In the genomic region with DNA sequence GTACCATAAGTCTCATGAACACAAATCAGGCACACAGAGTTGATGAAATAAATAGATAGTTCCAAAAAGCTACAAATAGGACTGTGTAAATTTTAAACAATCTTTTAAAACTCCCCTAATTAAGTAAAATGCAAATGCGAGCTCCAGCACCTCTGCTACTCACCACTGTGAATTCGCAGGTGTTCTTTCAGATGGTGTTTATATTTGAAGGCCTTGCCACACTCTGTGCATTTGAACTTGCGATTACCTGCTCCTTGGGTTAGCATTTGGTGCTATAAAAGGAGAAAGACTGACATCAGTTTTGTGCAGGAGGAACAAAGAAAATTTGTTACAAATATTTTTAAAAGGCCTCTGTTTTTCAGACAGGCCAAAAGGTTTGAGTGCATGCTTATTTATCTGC, we compare ENCODE assay signal across 22 cellular contexts.
"Had no signal": no experiment of that assay in that cellular context is flagged by ENCODE, and none has a peak within 500 bp of the region (broad histone marks: within the 10 kb centered on the region; RNA-seq: fewer than 3 reads in every experiment).

No MANE protein-coding gene starts in this region.

- H3K4me3 Mint-ChIP-seq: activated T-cell treated with anti-CD3 and anti-CD28 coated beads, Interleukin-2, amount 50 U/mL, for 24 hours; activated T-helper 17 cell treated with anti-CD3 and anti-CD28 coated beads, Interleukin-2, amount 50 U/mL, for 72 hours; naive B cell had no signal

- H3K36me3 Mint-ChIP-seq: activated naive CD4-positive, alpha-beta T cell treated with anti-CD3 and anti-CD28 coated beads, Interleukin-2, amount 50 U/mL, for 72 hours had no signal

- DNase-seq: activated CD4-positive, alpha-beta T cell treated with anti-CD3 and anti-CD28 coated beads for 1 hour; activated CD4-positive, alpha-beta T cell treated with anti-CD3 and anti-CD28 coated beads, Interleukin-2, amount 50 U/mL, for 1 hour; activated CD8-positive, alpha-beta memory T cell treated with anti-CD3 and anti-CD28 coated beads, Interleukin-2, amount 50 U/mL, for 4 hours; activated T-cell treated with anti-CD3 and anti-CD28 coated beads, Interleukin-2, amount 50 U/mL, for 24 hours; brain microvascular endothelial cell; caudate nucleus; dermis blood vessel endothelial cell; effector memory CD4-positive, alpha-beta T cell; foreskin melanocyte; hippocampal formation; mesendoderm; mucosa of descending colon; naive B cell; stimulated activated CD4-positive, alpha-beta T cell treated with anti-CD3 and anti-CD28 coated beads, Interleukin-4, amount 100 ng/mL, for 24 hours; stimulated activated naive CD4-positive, alpha-beta T cell treated with Interleukin-2 at 50 U/mL for 16 hours; T-helper 1 cell had no signal

- H3K27me3 Mint-ChIP-seq: activated T-cell treated with anti-CD3 and anti-CD28 coated beads, Interleukin-2, amount 50 U/mL, for 24 hours; naive B cell had no signal

- ATAC-seq: activated naive CD4-positive, alpha-beta T cell treated with anti-CD3 and anti-CD28 coated beads, Interleukin-2, amount 50 U/mL, for 72 hours; activated T-helper 17 cell treated with anti-CD3 and anti-CD28 coated beads, Interleukin-2, amount 50 U/mL, for 72 hours; mucosa of descending colon had no signal

- H3K27ac ChIP-seq: ascending aorta, brain microvascular endothelial cell, vagina had no signal

- H3K4me3 ChIP-seq: ascending aorta, mucosa of descending colon, tibial nerve, vagina had no signal

- H3K4me1 ChIP-seq: ascending aorta had no signal

- H3K27ac Mint-ChIP-seq: activated naive CD4-positive, alpha-beta T cell treated with anti-CD3 and anti-CD28 coated beads, Interleukin-2, amount 50 U/mL, for 72 hours; activated T-cell treated with anti-CD3 and anti-CD28 coated beads, Interleukin-2, amount 50 U/mL, for 24 hours; activated T-helper 17 cell treated with anti-CD3 and anti-CD28 coated beads, Interleukin-2, amount 50 U/mL, for 72 hours had no signal

- H3K27me3 ChIP-seq: ascending aorta, brain microvascular endothelial cell, tibial nerve, vagina had no signal

- FAIRE-seq: TTC549 had no signal

- H3K9me3 ChIP-seq: ascending aorta, mucosa of descending colon, tibial nerve, vagina had no signal

- H3K9me3 Mint-ChIP-seq: activated naive CD4-positive, alpha-beta T cell treated with anti-CD3 and anti-CD28 coated beads, Interleukin-2, amount 50 U/mL, for 72 hours; activated T-cell treated with anti-CD3 and anti-CD28 coated beads, Interleukin-2, amount 50 U/mL, for 24 hours; activated T-helper 17 cell treated with anti-CD3 and anti-CD28 coated beads, Interleukin-2, amount 50 U/mL, for 72 hours; naive B cell had no signal
